Comparison of ENCODE assay signal across 1 cellular context in genomic region chr20:2397595-2398145, GRCh38.
TF ChIP-seq lines count a peak whose summit lies in the region.

No MANE protein-coding gene starts in this region.

TF ChIP-seq in GM23338, 12 proteins besides CTCF, POLR2A, EP300 and RAD21:
- TF ChIP-seq JUNB (IDR thresholded peaks at IDR 0.05; ENCODE audit: unreplicated experiment) (no peak), CREB1 (CRISPR knock-in tag; IDR thresholded peaks at IDR 0.05; ENCODE audit: low read depth) (no peak), ZNF331 (CRISPR knock-in tag; IDR thresholded peaks at IDR 0.05; ENCODE audit: low read depth) (no peak), ETS1 (IDR thresholded peaks at IDR 0.05) (no peak), REST (IDR thresholded peaks at IDR 0.05; ENCODE audit: unreplicated experiment) (no peak), NANOG (IDR thresholded peaks at IDR 0.05; ENCODE audit: borderline replicate concordance) (no peak), EZH2 (IDR thresholded peaks at IDR 0.05; ENCODE audit: low read depth, unreplicated experiment) (no peak), ZNF462 (CRISPR knock-in tag; IDR thresholded peaks at IDR 0.05) (no peak), EZH2phosphoT487 (IDR thresholded peaks at IDR 0.05; ENCODE audit: unreplicated experiment) (no peak), ZNF114 (CRISPR knock-in tag; IDR thresholded peaks at IDR 0.05) (no peak), STAT1 (IDR thresholded peaks at IDR 0.05; ENCODE audit: unreplicated experiment) (no peak), POLR2AphosphoS5 (IDR thresholded peaks at IDR 0.05; ENCODE audit: low read depth) (no peak)
